Comparison of ENCODE assay signal across 8 cellular contexts in the genomic region with DNA sequence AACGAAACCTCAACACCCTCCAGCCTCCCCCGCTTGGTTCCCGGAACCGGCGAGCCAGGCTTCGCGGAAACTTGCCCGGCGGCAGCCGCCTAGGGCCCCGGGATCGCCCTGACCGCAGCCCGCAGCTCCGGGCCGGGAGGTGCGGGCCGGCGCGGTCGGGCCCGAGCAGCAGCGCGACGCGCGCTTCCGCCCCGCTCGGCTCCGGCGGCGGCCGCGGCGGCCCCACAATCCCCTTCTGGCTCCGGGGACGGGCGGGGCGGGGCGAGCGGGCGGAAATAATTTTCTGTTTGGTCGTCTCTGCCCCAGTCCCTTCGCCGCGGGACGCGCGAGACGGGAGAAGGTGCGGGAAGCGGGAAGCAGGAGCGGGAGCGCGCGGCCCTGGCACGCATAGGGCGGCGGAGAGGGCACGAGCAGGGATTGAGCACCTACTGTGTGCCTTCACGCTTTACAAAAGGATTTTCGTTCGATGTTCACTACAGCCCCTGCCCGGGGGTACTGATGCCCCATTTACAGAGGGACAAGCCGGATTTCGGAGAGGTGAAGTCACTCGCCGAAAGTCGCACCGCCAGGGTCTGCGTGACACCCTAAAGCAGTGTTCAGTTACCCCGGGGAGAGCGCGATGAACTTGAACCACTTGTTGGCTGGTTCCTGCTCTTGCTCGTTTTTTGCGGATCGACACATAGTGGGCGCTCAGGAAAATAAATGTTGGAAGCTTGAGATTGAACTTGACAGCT. TPM values are rescaled to one million over a fixed set of nuclear protein-coding genes. Genes with fewer than 3 reads are reported as not detected.
DNase-seq lines count a peak whose midpoint lies in the region; ATAC-seq and TF ChIP-seq lines count a peak whose summit lies in the region.

No MANE protein-coding gene starts in this region.

- POLR2A ChIA-PET in BJ (lab: Charles Lee) = no interaction called here

- H3K4me1 ChIP-seq in Karpas-422 (ENCODE audit: low read length) (peaks cover 49% of the 10 kb centered on the region), foreskin keratinocyte (no peaks in the 10 kb centered on the region), neural progenitor cell (peaks cover 20% of the 10 kb centered on the region)

- peak; percentile 82 for TF ChIP-seq POLR2A in Raji (IDR thresholded peaks at IDR 0.05; ENCODE audit: insufficient read depth, low read depth, low read length)

- no peak for DNase-seq in BJ (ENCODE audit: low read depth)
- peak; percentile 94 for DNase-seq in Karpas-422
- DNase-seq in activated naive CD4-positive, alpha-beta T cell (lab: John Stamatoyannopoulos, UW) = peak; percentile 58 to 77 (median 61)
- peak; percentile 55 to 70 for DNase-seq in foreskin keratinocyte
- peak; percentile 90 for DNase-seq in neural progenitor cell (ENCODE audit: low spot score)
- DNase-seq in stimulated activated naive CD8-positive, alpha-beta T cell treated with anti-CD3 and anti-CD28 coated beads, Interleukin-15, amount 100 ng/mL, for 72 hours = peak; percentile 83 to 89

- H4K20me1 ChIP-seq in Karpas-422 (ENCODE audit: insufficient read depth, low read depth, low read length) = no peaks in the 10 kb centered on the region
- peaks cover 42% of the 10 kb centered on the region for H4K20me1 ChIP-seq in neural progenitor cell (ENCODE audit: low read depth)

- peaks cover 39% of the 10 kb centered on the region for H3K4me1 Mint-ChIP-seq in neural progenitor cell
- H3K4me1 Mint-ChIP-seq in stimulated activated naive CD8-positive, alpha-beta T cell treated with anti-CD3 and anti-CD28 coated beads, Interleukin-15, amount 100 ng/mL, for 72 hours = peaks cover 46% of the 10 kb centered on the region

- H3K27me3 Mint-ChIP-seq in neural progenitor cell (ENCODE audit: insufficient read depth, low read depth) = peaks cover 18% of the 10 kb centered on the region
- no peaks in the 10 kb centered on the region for H3K27me3 Mint-ChIP-seq in stimulated activated naive CD8-positive, alpha-beta T cell treated with anti-CD3 and anti-CD28 coated beads, Interleukin-15, amount 100 ng/mL, for 72 hours

- peak overlapping the region; percentile 76 for H3K4me3 ChIP-seq in BJ (ENCODE audit: low read depth, low read length)
- peak overlapping the region; percentile 92 for H3K4me3 ChIP-seq in Karpas-422 (ENCODE audit: low read length)
- peak overlapping the region; percentile 60 for H3K4me3 ChIP-seq in neural progenitor cell

- H2AFZ ChIP-seq in Karpas-422 (ENCODE audit: low read length) (peak overlapping the region; percentile 59), neural progenitor cell (replicated peaks) (peak overlapping the region; percentile 87)

- H3K27ac Mint-ChIP-seq in neural progenitor cell = no peak overlapping the region
- H3K27ac Mint-ChIP-seq in stimulated activated naive CD8-positive, alpha-beta T cell treated with anti-CD3 and anti-CD28 coated beads, Interleukin-15, amount 100 ng/mL, for 72 hours = peak overlapping the region; percentile 99 to 100

- TF ChIP-seq CTCF in BJ (IDR thresholded peaks at IDR 0.05; ENCODE audit: insufficient read depth, low read depth, low read length) (no peak), foreskin keratinocyte (conservative IDR thresholded peaks at IDR 0.05) (no peak), neural progenitor cell (IDR thresholded peaks at IDR 0.05) (no peak)

- H3K9me3 Mint-ChIP-seq in neural progenitor cell = no peaks in the 10 kb centered on the region
- H3K9me3 Mint-ChIP-seq in stimulated activated naive CD8-positive, alpha-beta T cell treated with anti-CD3 and anti-CD28 coated beads, Interleukin-15, amount 100 ng/mL, for 72 hours = peaks cover 0 to 6% of the 10 kb centered on the region in 2 donors

- H3K36me3 Mint-ChIP-seq in neural progenitor cell = no peaks in the 10 kb centered on the region

- H3K4me2 ChIP-seq in Karpas-422 (ENCODE audit: low read depth, low read length, poor library complexity, severe bottlenecking) (peak overlapping the region; percentile 95), neural progenitor cell (peak overlapping the region; percentile 83)

- CTCF ChIA-PET in BJ (lab: Yijun Ruan, JAX) = interaction anchor here (1.0 to 1.5 kb wide), 2 partner anchors 15 to 25 kb away, joined by 3 read pairs; no protein-coding TSS in a partner anchor

- peaks cover 60% of the 10 kb centered on the region for H3F3A ChIP-seq in neural progenitor cell (ENCODE audit: low read depth)

- H3K36me3 ChIP-seq in BJ (ENCODE audit: control insufficient read depth, insufficient read depth, low read length) = no peaks in the 10 kb centered on the region
- no peaks in the 10 kb centered on the region for H3K36me3 ChIP-seq in Karpas-422 (ENCODE audit: insufficient read depth, low read length)
- no peaks in the 10 kb centered on the region for H3K36me3 ChIP-seq in neural progenitor cell

- peak overlapping the region; percentile 96 for H3K9ac ChIP-seq in Karpas-422 (ENCODE audit: low read length)
- H3K9ac ChIP-seq in neural progenitor cell = no peak overlapping the region

- H3K9me2 ChIP-seq in Karpas-422 (replicated peaks; ENCODE audit: insufficient read depth, low read length) = no peaks in the 10 kb centered on the region

- H3K27ac ChIP-seq in Karpas-422 (ENCODE audit: low read length) (peak overlapping the region; percentile 91), foreskin keratinocyte (peak overlapping the region; percentile 42), neural progenitor cell (no peak overlapping the region)

- peak; percentile 40 for ATAC-seq in GM19324 (IDR thresholded peaks at IDR 0.05; ENCODE audit: low FRiP score, unreplicated experiment)
- ATAC-seq in foreskin keratinocyte = peak; percentile 60
- ATAC-seq in stimulated activated naive CD8-positive, alpha-beta T cell treated with anti-CD3 and anti-CD28 coated beads, Interleukin-15, amount 100 ng/mL, for 72 hours = peak; percentile 48

- H3K79me2 ChIP-seq in Karpas-422 (ENCODE audit: low read length) (peaks cover 24% of the 10 kb centered on the region), neural progenitor cell (ENCODE audit: low read depth) (no peaks in the 10 kb centered on the region)

- peak overlapping the region; percentile 93 for H3K4me3 Mint-ChIP-seq in neural progenitor cell
- peak overlapping the region; percentile 98 to 99 for H3K4me3 Mint-ChIP-seq in stimulated activated naive CD8-positive, alpha-beta T cell treated with anti-CD3 and anti-CD28 coated beads, Interleukin-15, amount 100 ng/mL, for 72 hours

- no peaks in the 10 kb centered on the region for H3K9me3 ChIP-seq in Karpas-422 (ENCODE audit: low read length)
- H3K9me3 ChIP-seq in neural progenitor cell (ENCODE audit: low read depth) = no peaks in the 10 kb centered on the region

- no peaks in the 10 kb centered on the region; the same call in none of the 2 replicates for H3K27me3 ChIP-seq in BJ (ENCODE audit: control insufficient read depth, insufficient read depth, low read length)
- H3K27me3 ChIP-seq in Karpas-422 (ENCODE audit: low read length) = no peaks in the 10 kb centered on the region; the same call in 1 of the 2 replicates
- peaks cover 4% of the 10 kb centered on the region for H3K27me3 ChIP-seq in foreskin keratinocyte
- H3K27me3 ChIP-seq in neural progenitor cell = peaks cover 95% of the 10 kb centered on the region

RNA-seq across cellular contexts. Expression of a gene that starts 2.7 kb away (rescaled TPM):
- polyA plus RNA-seq in BJ (2011; rRNA removed) = 21.4 and 32.1 TPM in 2 replicates
- polyA minus RNA-seq in BJ (2011; rRNA and poly(A)+ RNA removed) = 21.5 and 32.8 TPM in 2 replicates
- total RNA-seq in Karpas-422 (2014; rRNA removed; shearing (Covaris generic); ENCODE audit: low replicate concordance) = 72.4 and 119 TPM in 2 replicates
- total RNA-seq in foreskin keratinocyte = 25.6 and 28.8 TPM in 2 replicates
- 12.3 and 12.8 TPM in 2 replicates for polyA plus RNA-seq in foreskin keratinocyte
- 7.4 and 24.4 TPM in 2 replicates for total RNA-seq in neural progenitor cell (ENCODE audit: low replicate concordance)

RNA-seq across cellular contexts. Expression of a gene that starts 27.6 kb away (rescaled TPM):
- 0.52 and 0.55 TPM in 2 replicates for polyA plus RNA-seq in BJ (2011; rRNA removed)
- 0.43 and 0.51 TPM in 2 replicates for polyA minus RNA-seq in BJ (2011; rRNA and poly(A)+ RNA removed)
- total RNA-seq in Karpas-422 (2014; rRNA removed; shearing (Covaris generic); ENCODE audit: low replicate concordance) = 7.6 and 19.9 TPM in 2 replicates
- 5.2 and 6.5 TPM in 2 replicates for total RNA-seq in foreskin keratinocyte
- polyA plus RNA-seq in foreskin keratinocyte = 4.6 and 6.5 TPM in 2 replicates
- 8.0 and 19.3 TPM in 2 replicates for total RNA-seq in neural progenitor cell (ENCODE audit: low replicate concordance)

RNA-seq across cellular contexts. Expression of a gene that starts 27.8 kb away (rescaled TPM):
- polyA plus RNA-seq in BJ (2011; rRNA removed) = 15.1 and 17.1 TPM in 2 replicates
- 5.8 and 8.3 TPM in 2 replicates for polyA minus RNA-seq in BJ (2011; rRNA and poly(A)+ RNA removed)
- total RNA-seq in Karpas-422 (2014; rRNA removed; shearing (Covaris generic); ENCODE audit: low replicate concordance) = 6.8 and 15.2 TPM in 2 replicates
- total RNA-seq in foreskin keratinocyte = 23.2 and 27.2 TPM in 2 replicates
- polyA plus RNA-seq in foreskin keratinocyte = 62.4 and 68.4 TPM in 2 replicates
- 0.60 and 1.0 TPM in 2 replicates for total RNA-seq in neural progenitor cell (ENCODE audit: low replicate concordance)

RNA-seq across cellular contexts. Expression of a gene that starts 45.8 kb away (rescaled TPM):
- 16.6 and 27.6 TPM in 2 replicates for polyA plus RNA-seq in BJ (2011; rRNA removed)
- 20.8 and 27.5 TPM in 2 replicates for polyA minus RNA-seq in BJ (2011; rRNA and poly(A)+ RNA removed)
- total RNA-seq in Karpas-422 (2014; rRNA removed; shearing (Covaris generic); ENCODE audit: low replicate concordance) = 0.15 and 0.58 TPM in 2 replicates
- total RNA-seq in foreskin keratinocyte = 12.8 and 15.0 TPM in 2 replicates
- 37.4 and 41.2 TPM in 2 replicates for polyA plus RNA-seq in foreskin keratinocyte
- 16.7 and 23.8 TPM in 2 replicates for total RNA-seq in neural progenitor cell (ENCODE audit: low replicate concordance)

RNA-seq across cellular contexts. Expression of a gene that starts 50.2 kb away (rescaled TPM):
- polyA plus RNA-seq in BJ (2011; rRNA removed) = 293 and 337 TPM in 2 replicates
- 158 and 319 TPM in 2 replicates for polyA minus RNA-seq in BJ (2011; rRNA and poly(A)+ RNA removed)
- 243 and 277 TPM in 2 replicates for total RNA-seq in Karpas-422 (2014; rRNA removed; shearing (Covaris generic); ENCODE audit: low replicate concordance)
- total RNA-seq in foreskin keratinocyte = 264 and 287 TPM in 2 replicates
- polyA plus RNA-seq in foreskin keratinocyte = 382 and 384 TPM in 2 replicates
- total RNA-seq in neural progenitor cell (ENCODE audit: low replicate concordance) = 127 and 141 TPM in 2 replicates
